8 cellular contexts compared by ENCODE assay signal in the genomic region with DNA sequence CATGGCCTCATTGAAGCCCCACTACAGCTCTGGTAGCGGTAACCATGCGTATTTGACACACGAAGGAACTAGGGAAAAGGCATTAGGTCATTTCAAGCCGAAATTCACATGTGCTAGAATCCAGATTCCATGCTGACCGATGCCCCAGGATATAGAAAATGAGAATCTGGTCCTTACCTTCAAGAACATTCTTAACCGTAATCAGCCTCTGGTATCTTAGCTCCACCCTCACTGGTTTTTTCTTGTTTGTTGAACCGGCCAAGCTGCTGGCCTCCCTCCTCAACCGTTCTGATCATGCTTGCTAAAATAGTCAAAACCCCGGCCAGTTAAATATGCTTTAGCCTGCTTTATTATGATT. TPM values are rescaled to one million over a fixed set of nuclear protein-coding genes. Genes with fewer than 3 reads are reported as not detected.
DNase-seq lines count a peak whose midpoint lies in the region; ATAC-seq and TF ChIP-seq lines count a peak whose summit lies in the region.

No MANE protein-coding gene starts in this region.

- no peaks in the 10 kb centered on the region for H3K9me3 Mint-ChIP-seq in CD4-positive, alpha-beta memory T cell

- H3K4me3 Mint-ChIP-seq in CD4-positive, alpha-beta memory T cell = peak overlapping the region; percentile 90 to 95 (median 93)

- peak overlapping the region; percentile 72 for H3K27ac ChIP-seq in CD4-positive, alpha-beta memory T cell (ENCODE audit: low read depth, low read length)
- H3K27ac ChIP-seq in SK-N-SH (ENCODE audit: low read depth in 2 of 2, low read length in 1 of 2) = peak overlapping the region; percentile 3 to 54; a peak in 1 of 4 replicates

- H2AFZ ChIP-seq in SK-N-SH (ENCODE audit: low read depth) = peak overlapping the region; percentile 91

- DNase-seq in CD4-positive, alpha-beta memory T cell = no peak
- DNase-seq in H7 (no peak), SK-N-SH (no peak), fibroblast of peridontal ligament (ENCODE audit: extremely low read depth) (peak; percentile 9), retinal pigment epithelial cell (ENCODE audit: low read depth) (no peak), KG1 (lab: John Stamatoyannopoulos, UW) (no peak)
- no peak for DNase-seq in activated effector memory CD4-positive, alpha-beta T cell treated with Interleukin-2 at 50 U/mL for 16 hours

- no peaks in the 10 kb centered on the region for H3K36me3 ChIP-seq in CD4-positive, alpha-beta memory T cell (ENCODE audit: insufficient read depth, low read length)
- H3K36me3 ChIP-seq in H7 (replicated peaks; ENCODE audit: control insufficient read depth, insufficient read depth, low read length) (no peaks in the 10 kb centered on the region; the same call in 1 of the 2 replicates), SK-N-SH (replicated peaks in 1 of 2; ENCODE audit: control insufficient read depth in 1 of 2, insufficient read depth in 2 of 2, low read length in 1 of 2) (peaks cover 0 to 4% of the 10 kb centered on the region in 2 experiments)

- no peaks in the 10 kb centered on the region for H3K36me3 Mint-ChIP-seq in CD4-positive, alpha-beta memory T cell

- H4K20me1 ChIP-seq in SK-N-SH (ENCODE audit: insufficient read depth) = no peaks in the 10 kb centered on the region

- no peaks in the 10 kb centered on the region for H3K27me3 Mint-ChIP-seq in CD4-positive, alpha-beta memory T cell

- H3K9me3 ChIP-seq in CD4-positive, alpha-beta memory T cell (ENCODE audit: control insufficient read depth in 1 of 2, low read length in 2 of 2) = no peaks in the 10 kb centered on the region
- no peaks in the 10 kb centered on the region for H3K9me3 ChIP-seq in SK-N-SH

- H3K27me3 ChIP-seq in CD4-positive, alpha-beta memory T cell (ENCODE audit: insufficient read depth, low read length) = no peaks in the 10 kb centered on the region
- H3K27me3 ChIP-seq in H7 (ENCODE audit: control insufficient read depth, insufficient read depth, low read length) = no peaks in the 10 kb centered on the region
- no peaks in the 10 kb centered on the region; the same call in 1 of the 2 replicates for H3K27me3 ChIP-seq in SK-N-SH (ENCODE audit: insufficient read depth)

- no peaks in the 10 kb centered on the region for H3K9me2 ChIP-seq in SK-N-SH

- peak overlapping the region; percentile 84 for H3K4me2 ChIP-seq in SK-N-SH

- H3K27ac Mint-ChIP-seq in CD4-positive, alpha-beta memory T cell = peak overlapping the region; percentile 80 to 91 (median 90)

- POLR2A ChIA-PET in CD4-positive, alpha-beta memory T cell (lab: Charles Lee; ENCODE audit: partially characterized antibody) = interaction anchor here (1.3 kb wide), 1 partner anchor 9 kb away, joined by 3 read pairs; no protein-coding TSS in a partner anchor
- POLR2A ChIA-PET in SK-N-SH (lab: Yijun Ruan, JAX) = no interaction called here

- peak overlapping the region in 1 of 2 donors; percentile 57 for H3K4me3 ChIP-seq in CD4-positive, alpha-beta memory T cell (ENCODE audit: low read length in 2 of 2)
- H3K4me3 ChIP-seq in H7 (ENCODE audit: insufficient read depth, low read depth, low read length) (peak overlapping the region; percentile 75), SK-N-SH (ENCODE audit: low read depth in 2 of 2, low read length in 1 of 2) (peak overlapping the region; percentile 69 to 79), retinal pigment epithelial cell (ENCODE audit: low read length) (peak overlapping the region; percentile 61)

- ATAC-seq in GM19351 (IDR thresholded peaks at IDR 0.05; ENCODE audit: unreplicated experiment) = no peak

- peaks cover 49% of the 10 kb centered on the region for H3K79me2 ChIP-seq in SK-N-SH (ENCODE audit: insufficient read depth)

- no peak for TF ChIP-seq RAD21 in SK-N-SH (IDR thresholded peaks at IDR 0.05; ENCODE audit: low read length)

- peaks cover 5% of the 10 kb centered on the region for H3F3A ChIP-seq in SK-N-SH (replicated peaks; ENCODE audit: insufficient read depth)

- 35% methylated on average over 8 of the region's 9 CpGs for WGBS in SK-N-SH (ENCODE audit: low lambda C conversion rate)

- TF ChIP-seq EP300 in SK-N-SH (IDR thresholded peaks at IDR 0.05; ENCODE audit: borderline replicate concordance in 1 of 2, low read depth in 1 of 2, low read length in 1 of 2) = no peak

- peaks cover 7 to 15% (median 9%) of the 10 kb centered on the region in 4 donors for H3K4me1 Mint-ChIP-seq in CD4-positive, alpha-beta memory T cell

- CTCF ChIA-PET in CD4-positive, alpha-beta memory T cell (lab: Charles Lee; ENCODE audit: partially characterized antibody) = no interaction called here
- CTCF ChIA-PET in SK-N-SH (lab: Yijun Ruan, JAX) = interaction anchor here (0.6 to 1.4 kb wide), 2 partner anchors 12 to 22 kb away, joined by 3 to 4 read pairs; no protein-coding TSS in a partner anchor

- no peak for TF ChIP-seq CTCF in SK-N-SH (IDR thresholded peaks at IDR 0.05)
- no peak for TF ChIP-seq CTCF in retinal pigment epithelial cell (conservative IDR thresholded peaks at IDR 0.05; ENCODE audit: low read depth, low read length)

- H3K9ac ChIP-seq in SK-N-SH = peak overlapping the region; percentile 85

- H3K4me1 ChIP-seq in CD4-positive, alpha-beta memory T cell (ENCODE audit: insufficient read depth, low read length) = peaks cover 13% of the 10 kb centered on the region
- no peaks in the 10 kb centered on the region; a peak in 1 of 4 replicates for H3K4me1 ChIP-seq in SK-N-SH (ENCODE audit: control insufficient read depth in 1 of 2, insufficient read depth in 2 of 2, low read depth in 1 of 2, low read length in 1 of 2)

- intact Hi-C loops in CD4-positive, alpha-beta memory T cell (cut with micrococcal nuclease) = no loop called here

TF ChIP-seq in SK-N-SH, 30 proteins besides CTCF, POLR2A, EP300 and RAD21:
- no peak for TF ChIP-seq TCF12 (IDR thresholded peaks at IDR 0.05)
- no peak for TF ChIP-seq JUND (IDR thresholded peaks at IDR 0.05)
- TF ChIP-seq EZH2phosphoT487 (IDR thresholded peaks at IDR 0.05; ENCODE audit: borderline replicate concordance, low read depth) = no peak
- TF ChIP-seq MAX (IDR thresholded peaks at IDR 0.05; ENCODE audit: low read depth) = 0 out of 2 replicates have a peak, but pooled peaks have one; percentile 3
- TF ChIP-seq RCOR1 (IDR thresholded peaks at IDR 0.05; ENCODE audit: low read length) = 0 out of 2 replicates have a peak, but pooled peaks have one; percentile 7

RNA-seq across cellular contexts. Expression of gene HPRT1, which starts 0.9 kb away (rescaled TPM):
- total RNA-seq in CD4-positive, alpha-beta memory T cell = 10 to 100 TPM; 22.4 to 22.7 TPM
- 100 to 1,000 TPM in 1 of 2 donors, 10 to 100 TPM in 1; 66.5 to 105 TPM for polyA plus RNA-seq in CD4-positive, alpha-beta memory T cell
- total RNA-seq in H7 (2014; rRNA removed; shearing (Covaris generic)) = 11.0 and 22.2 TPM in 2 replicates
- 33.2 and 42.3 TPM in 2 replicates for polyA plus RNA-seq in SK-N-SH (2012; rRNA removed)
- polyA plus RNA-seq in SK-N-SH (2012; cell fraction: cytosol; rRNA removed) = 68.6 and 97.4 TPM in 2 replicates
- polyA plus RNA-seq in SK-N-SH (2012; cell fraction: nucleus; rRNA removed) = 10.2 and 20.3 TPM in 2 replicates
